In the genomic region with DNA sequence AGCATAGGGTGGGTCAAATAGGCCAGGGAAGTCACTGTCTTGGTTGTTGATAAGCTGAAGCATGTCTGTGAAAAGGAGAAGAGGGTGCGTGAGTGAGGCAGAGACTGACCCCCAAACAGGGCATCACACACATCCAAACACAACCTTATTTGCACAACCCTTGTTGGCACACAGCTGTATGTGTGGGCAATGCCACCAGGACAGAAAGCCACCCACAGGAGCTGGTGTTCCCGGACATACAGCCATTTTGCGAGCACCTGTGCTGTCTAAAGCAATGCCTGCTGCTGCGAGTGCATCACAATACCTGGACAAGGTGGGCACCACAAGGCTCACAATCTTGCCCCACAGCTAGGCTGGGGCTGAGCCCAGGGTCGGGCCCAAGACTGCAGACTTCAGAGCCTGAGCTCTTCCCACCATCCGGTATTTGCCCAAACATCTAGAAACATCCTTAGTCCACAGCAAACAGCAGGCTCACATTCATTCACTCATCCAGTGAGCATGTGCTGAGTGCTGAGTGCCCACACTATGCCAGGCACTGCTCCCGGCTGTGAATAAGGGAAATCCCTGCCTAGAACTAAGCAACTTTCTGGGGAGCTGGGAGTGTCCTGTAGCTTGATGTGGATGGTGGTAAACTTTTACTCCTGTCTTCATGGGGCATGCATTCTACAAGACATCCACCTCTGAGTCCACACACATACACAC, we compare ENCODE assay signal across 10 cellular contexts. TPM values are rescaled to one million over a fixed set of nuclear protein-coding genes. Genes with fewer than 3 reads are reported as not detected.
A peak's percentile ranks its signal among the peaks of the same experiment; 100 is the strongest.
DNase-seq lines count a peak whose midpoint lies in the region; ATAC-seq and TF ChIP-seq lines count a peak whose summit lies in the region.
"Had no signal": no experiment of that assay in that cellular context is flagged by ENCODE, and none has a peak within 500 bp of the region (broad histone marks: within the 10 kb centered on the region; RNA-seq: fewer than 3 reads in every experiment).

No MANE protein-coding gene starts in this region.

- H3K4me3 Mint-ChIP-seq in CD4-positive, CD25-positive, alpha-beta regulatory T cell: peak overlapping the region in 3 of 4 donors; percentile 28 to 86 (median 80)
- peak overlapping the region; percentile 59 to 81 (median 78) for H3K4me3 Mint-ChIP-seq in brain
- peak overlapping the region in 9 of 10 donors; percentile 39 to 83 (median 62) for H3K4me3 Mint-ChIP-seq in naive thymus-derived CD4-positive, alpha-beta T cell

- peaks cover 5% of the 10 kb centered on the region for H3K36me3 Mint-ChIP-seq in CD4-positive, CD25-positive, alpha-beta regulatory T cell
- H3K36me3 Mint-ChIP-seq in brain: peaks cover 6% of the 10 kb centered on the region
- peaks cover 0 to 21% (median 7%) of the 10 kb centered on the region in 5 donors for H3K36me3 Mint-ChIP-seq in naive thymus-derived CD4-positive, alpha-beta T cell

- no peaks in the 10 kb centered on the region for H3F3A ChIP-seq in Loucy (ENCODE audit: low read depth)

- H3K9me2 ChIP-seq in Loucy (replicated peaks; ENCODE audit: low read depth, low read length): no peaks in the 10 kb centered on the region

- CTCF ChIA-PET in naive thymus-derived CD4-positive, alpha-beta T cell (lab: Charles Lee): interaction anchor here (0.6 to 9.9 kb wide), 7 partner anchors 8 to 507 kb away, joined by 3 to 88 read pairs (median 4); partner anchors contain the start of gene SREBF1

- no peaks in the 10 kb centered on the region for H3K36me3 ChIP-seq in CD4-positive, CD25-positive, alpha-beta regulatory T cell (ENCODE audit: control insufficient read depth, insufficient read depth, low read length)
- peaks cover 11% of the 10 kb centered on the region; the same call in 1 of the 2 replicates for H3K36me3 ChIP-seq in Loucy (ENCODE audit: insufficient read depth, low read length)
- H3K36me3 ChIP-seq in naive thymus-derived CD4-positive, alpha-beta T cell (ENCODE audit: control insufficient read depth in 2 of 3, insufficient read depth in 3 of 3, low read length in 3 of 3): peaks cover 0 to 40% (median 14%) of the 10 kb centered on the region in 3 experiments

- peaks cover 26% of the 10 kb centered on the region for H4K20me1 ChIP-seq in Loucy (ENCODE audit: insufficient read depth, low read length, poor library complexity, severe bottlenecking)

- peaks cover 43% of the 10 kb centered on the region for H3K79me2 ChIP-seq in Loucy (ENCODE audit: insufficient read depth, low read length)

- H3K27me3 Mint-ChIP-seq in CD4-positive, CD25-positive, alpha-beta regulatory T cell: no peaks in the 10 kb centered on the region
- no peaks in the 10 kb centered on the region for H3K27me3 Mint-ChIP-seq in brain
- no peaks in the 10 kb centered on the region for H3K27me3 Mint-ChIP-seq in naive thymus-derived CD4-positive, alpha-beta T cell

- intact Hi-C loops in naive thymus-derived CD4-positive, alpha-beta T cell (cut with micrococcal nuclease): loop anchor here (5.0 to 10.0 kb wide), 2 partner anchors 494 to 1557 kb away; partner anchors contain the start of genes MAPK7 (in 1 of the 2), SMCR8 (in 1 of the 2) and TOP3A (in 1 of the 2)

- H3K4me2 ChIP-seq in Loucy (ENCODE audit: low read depth, low read length, poor library complexity, severe bottlenecking): peak overlapping the region; percentile 93

- H2AFZ ChIP-seq in Loucy (ENCODE audit: low read length): no peak overlapping the region

- H3K9me3 ChIP-seq in CD4-positive, CD25-positive, alpha-beta regulatory T cell (ENCODE audit: control insufficient read depth in 2 of 2, low read length in 2 of 2): no peaks in the 10 kb centered on the region
- H3K9me3 ChIP-seq in Loucy (ENCODE audit: insufficient read depth, low read depth, low read length): no peaks in the 10 kb centered on the region
- no peaks in the 10 kb centered on the region for H3K9me3 ChIP-seq in naive thymus-derived CD4-positive, alpha-beta T cell (ENCODE audit: control insufficient read depth in 2 of 3, low read length in 3 of 3)

- DNase-seq in CD4-positive, CD25-positive, alpha-beta regulatory T cell: no peak
- no peak for DNase-seq in naive thymus-derived CD4-positive, alpha-beta T cell
- DNase-seq in NCI-H2227 treated with DMSO at 0.1 percent for 48 hours (lab: John Stamatoyannopoulos, UW): no peak
- DNase-seq: NCI-H1092 had no signal

- H3K4me3 ChIP-seq in CD4-positive, CD25-positive, alpha-beta regulatory T cell (ENCODE audit: low read depth, low read length): no peak overlapping the region
- H3K4me3 ChIP-seq in Loucy (ENCODE audit: low read length, poor library complexity, severe bottlenecking): peak overlapping the region; percentile 89
- no peak overlapping the region for H3K4me3 ChIP-seq in naive thymus-derived CD4-positive, alpha-beta T cell (ENCODE audit: low read length)

- peak overlapping the region in 1 of 3 donors; percentile 71 for H3K27ac Mint-ChIP-seq in CD4-positive, CD25-positive, alpha-beta regulatory T cell
- H3K27ac Mint-ChIP-seq in brain: peak overlapping the region; percentile 74 to 94 (median 80)
- H3K27ac Mint-ChIP-seq in naive thymus-derived CD4-positive, alpha-beta T cell: peak overlapping the region in 7 of 9 donors; percentile 43 to 83 (median 64)

- H3K27ac ChIP-seq in CD4-positive, CD25-positive, alpha-beta regulatory T cell (ENCODE audit: insufficient read depth, low read length, poor library complexity, severe bottlenecking): no peak overlapping the region
- H3K27ac ChIP-seq in naive thymus-derived CD4-positive, alpha-beta T cell (ENCODE audit: low read depth, low read length): peak overlapping the region; percentile 25

- TF ChIP-seq CTCF in Loucy (conservative IDR thresholded peaks at IDR 0.05; ENCODE audit: low read length) (no peak), brain (conservative IDR thresholded peaks at IDR 0.05) (no peak)

- POLR2A ChIA-PET in naive thymus-derived CD4-positive, alpha-beta T cell (lab: Charles Lee): interaction anchor here (0.7 to 2.0 kb wide), 4 partner anchors 15 to 28 kb away, joined by 3 to 10 read pairs (median 3); partner anchors contain the start of gene SREBF1

- no peaks in the 10 kb centered on the region for H3K27me3 ChIP-seq in CD4-positive, CD25-positive, alpha-beta regulatory T cell (ENCODE audit: control insufficient read depth, insufficient read depth, low read length)
- no peaks in the 10 kb centered on the region for H3K27me3 ChIP-seq in Loucy (ENCODE audit: insufficient read depth, low read length, poor library complexity, severe bottlenecking)
- H3K27me3 ChIP-seq in naive thymus-derived CD4-positive, alpha-beta T cell (ENCODE audit: control insufficient read depth in 2 of 2, insufficient read depth in 2 of 2, low read length in 2 of 2): no peaks in the 10 kb centered on the region

- peaks cover 0 to 68% (median 45%) of the 10 kb centered on the region in 4 donors for H3K4me1 Mint-ChIP-seq in CD4-positive, CD25-positive, alpha-beta regulatory T cell
- peaks cover 76% of the 10 kb centered on the region for H3K4me1 Mint-ChIP-seq in brain
- H3K4me1 Mint-ChIP-seq in naive thymus-derived CD4-positive, alpha-beta T cell: peaks cover 45 to 68% (median 64%) of the 10 kb centered on the region in 7 donors

- no peaks in the 10 kb centered on the region for H3K9me3 Mint-ChIP-seq in CD4-positive, CD25-positive, alpha-beta regulatory T cell
- no peaks in the 10 kb centered on the region for H3K9me3 Mint-ChIP-seq in brain
- no peaks in the 10 kb centered on the region for H3K9me3 Mint-ChIP-seq in naive thymus-derived CD4-positive, alpha-beta T cell

- no peak for ATAC-seq in CD4-positive, CD25-positive, alpha-beta regulatory T cell (ENCODE audit: low read depth in 2 of 2)
- ATAC-seq in naive thymus-derived CD4-positive, alpha-beta T cell: no peak
- ATAC-seq in GM18907 (IDR thresholded peaks at IDR 0.05; ENCODE audit: unreplicated experiment) (no peak), HG03159 (IDR thresholded peaks at IDR 0.05; ENCODE audit: unreplicated experiment) (no peak), HG02885 (IDR thresholded peaks at IDR 0.05; ENCODE audit: poor library complexity, unreplicated experiment) (no peak)
- ATAC-seq: left cardiac atrium had no signal

- peak overlapping the region; percentile 94 for H3K9ac ChIP-seq in Loucy (ENCODE audit: low read depth, low read length, poor library complexity, severe bottlenecking)

- H3K4me1 ChIP-seq in CD4-positive, CD25-positive, alpha-beta regulatory T cell (ENCODE audit: control insufficient read depth, insufficient read depth, low read length, poor library complexity, severe bottlenecking): peaks cover 55% of the 10 kb centered on the region
- peaks cover 51% of the 10 kb centered on the region for H3K4me1 ChIP-seq in Loucy (ENCODE audit: insufficient read depth, low read length, poor library complexity, severe bottlenecking)
- H3K4me1 ChIP-seq in naive thymus-derived CD4-positive, alpha-beta T cell (ENCODE audit: control insufficient read depth in 2 of 2, insufficient read depth in 2 of 2, low read length in 2 of 2): peaks cover 30 to 57% of the 10 kb centered on the region in 2 donors

RNA-seq across cellular contexts. Expression of gene SREBF1, which starts 16.2 kb away (rescaled TPM):
- total RNA-seq in CD4-positive, CD25-positive, alpha-beta regulatory T cell: 141 TPM
- polyA plus RNA-seq in CD4-positive, CD25-positive, alpha-beta regulatory T cell: 1 to 10 TPM; 4.5 to 6.7 (median 6.0) TPM
- polyA plus RNA-seq in brain (ENCODE audit: insufficient read depth, low read depth, low replicate concordance): 39.4 TPM
- 100 to 1,000 TPM in 3 of 5 experiments, 10 to 100 TPM in 2; 30.9 to 281 (median 159) TPM for total RNA-seq in naive thymus-derived CD4-positive, alpha-beta T cell
- 10 to 100 TPM; 22.4 to 41.3 TPM for polyA plus RNA-seq in naive thymus-derived CD4-positive, alpha-beta T cell
